Comparison of ENCODE assay signal across 23 cellular contexts in the genomic region with DNA sequence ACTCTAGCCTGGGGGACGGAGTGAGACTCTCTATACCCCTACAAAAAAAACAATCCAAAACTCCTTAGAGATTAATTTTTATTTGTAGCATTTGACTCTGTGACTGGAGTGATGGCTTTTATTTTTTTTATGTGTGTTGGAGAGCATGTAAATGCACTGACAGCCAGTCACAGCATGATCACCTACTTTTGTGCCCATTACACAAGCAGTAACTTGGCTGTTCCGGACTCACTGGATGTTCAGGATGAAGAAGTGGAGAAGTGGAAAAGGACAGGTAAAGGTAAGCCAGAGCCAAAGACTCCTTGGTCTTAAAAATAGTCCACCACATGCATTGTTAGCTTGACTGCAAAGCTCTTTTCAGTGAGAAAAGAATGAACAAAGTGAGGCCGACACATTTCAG.
A peak's percentile ranks its signal among the peaks of the same experiment; 100 is the strongest.
DNase-seq lines count a peak whose midpoint lies in the region; ATAC-seq, FAIRE-seq and TF ChIP-seq lines count a peak whose summit lies in the region.
"Had no signal": no experiment of that assay in that cellular context is flagged by ENCODE, and none has a peak within 500 bp of the region (broad histone marks: within the 10 kb centered on the region; RNA-seq: fewer than 3 reads in every experiment).

No MANE protein-coding gene starts in this region.

- BruUV-seq in mammary epithelial cell (replicated peaks; lab: Mats Ljungman, UMichigan) (no TSS peak), MCF 10A (replicated peaks; lab: Mats Ljungman, UMichigan) (no TSS peak), endothelial cell of umbilical vein (replicated peaks; lab: Mats Ljungman, UMichigan) (no TSS peak)

- no peak for TF ChIP-seq POLR2A in endothelial cell of umbilical vein (IDR thresholded peaks at IDR 0.05; ENCODE audit: low read depth, low read length)

- H3K9me3 Mint-ChIP-seq in MCF 10A (ENCODE audit: unreplicated experiment) (peaks cover 14% of the 10 kb centered on the region), nephron progenitor cell (peaks cover 34% of the 10 kb centered on the region)

- H3K36me3 ChIP-seq in mammary epithelial cell (ENCODE audit: insufficient read depth, low read length): no peaks in the 10 kb centered on the region
- no peaks in the 10 kb centered on the region for H3K36me3 ChIP-seq in endothelial cell of umbilical vein (ENCODE audit: control insufficient read depth in 2 of 2, extremely low read depth in 1 of 2, insufficient read depth in 2 of 2, low read length in 2 of 2)

- H3K36me3 Mint-ChIP-seq in MCF 10A (ENCODE audit: insufficient read depth, unreplicated experiment) (no peaks in the 10 kb centered on the region), nephron progenitor cell (ENCODE audit: low read depth) (peaks cover 23% of the 10 kb centered on the region)

- peaks cover under 1% of the 10 kb centered on the region for H3K4me1 Mint-ChIP-seq in MCF 10A (ENCODE audit: insufficient read depth, unreplicated experiment)
- H3K4me1 Mint-ChIP-seq in nephron progenitor cell: peaks cover 48% of the 10 kb centered on the region

- DNase-seq in mammary epithelial cell (no peak), MCF 10A (ENCODE audit: unreplicated experiment) (no peak), endothelial cell of umbilical vein (ENCODE audit: low read depth, low spot score) (no peak), nephron progenitor cell (no peak), GM19239 (ENCODE audit: insufficient read length, low spot score) (no peak), omental fat pad (ENCODE audit: low spot score) (no peak), SHP77 (lab: John Stamatoyannopoulos, UW) (no peak)
- DNase-seq: activated CD4-positive, alpha-beta T cell treated with anti-CD3 and anti-CD28 coated beads for 48 hours; activated naive CD4-positive, alpha-beta T cell; activated T-cell treated with anti-CD3 and anti-CD28 coated beads, Interleukin-2, amount 50 U/mL, for 48 hours; CD8-positive, alpha-beta T cell; DMS 273 treated with DMSO at 0.1 percent for 48 hours; glutamatergic neuron; GM23248; NCI-H187; NCI-H774; spleen; stimulated activated CD4-positive, alpha-beta T cell treated with anti-CD3 and anti-CD28 coated beads, Interleukin-4, amount 100 ng/mL, for 4 hours; stimulated activated naive CD4-positive, alpha-beta T cell had no signal

- H3K27ac Mint-ChIP-seq in MCF 10A (ENCODE audit: low read depth, unreplicated experiment) (no peak overlapping the region), nephron progenitor cell (peak overlapping the region; percentile 98)
- H3K27ac Mint-ChIP-seq: CD8-positive, alpha-beta T cell; dendritic cell treated with granulocyte-macrophage colony-stimulating factor and Interleukin-4, amounts not matched to agents 40 ng/mL and 50 ng/mL, for 4 days had no signal

- H3K4me3 Mint-ChIP-seq in MCF 10A (ENCODE audit: unreplicated experiment) (no peak overlapping the region), nephron progenitor cell (no peak overlapping the region)
- H3K4me3 Mint-ChIP-seq: CD8-positive, alpha-beta T cell; dendritic cell treated with granulocyte-macrophage colony-stimulating factor and Interleukin-4, amounts not matched to agents 40 ng/mL and 50 ng/mL, for 4 days had no signal

- 87% methylated on average over 3 of the region's 3 CpGs for WGBS in mammary epithelial cell (ENCODE audit: low coverage, missing lambda C conversion rate)

- H3K9me3 ChIP-seq in mammary epithelial cell (replicated peaks; ENCODE audit: insufficient read depth, low read length): no peaks in the 10 kb centered on the region
- no peaks in the 10 kb centered on the region for H3K9me3 ChIP-seq in endothelial cell of umbilical vein (replicated peaks; ENCODE audit: control insufficient read depth, insufficient read depth, low read length)

- ATAC-seq in HG03280 (IDR thresholded peaks at IDR 0.05; ENCODE audit: unreplicated experiment) (no peak), omental fat pad (ENCODE audit: low FRiP score) (no peak)
- ATAC-seq: CD8-positive, alpha-beta T cell had no signal

- no peaks in the 10 kb centered on the region for H3K27me3 Mint-ChIP-seq in MCF 10A (ENCODE audit: insufficient read depth, unreplicated experiment)
- peaks cover 12% of the 10 kb centered on the region for H3K27me3 Mint-ChIP-seq in nephron progenitor cell (ENCODE audit: low read depth, poor library complexity)

- H3K4me3 ChIP-seq in mammary epithelial cell (replicated peaks in 1 of 3; ENCODE audit: insufficient read depth in 1 of 3, low read depth in 2 of 3, low read length in 3 of 3) (no peak overlapping the region), endothelial cell of umbilical vein (replicated peaks in 1 of 3; ENCODE audit: insufficient read depth in 1 of 3, low read depth in 1 of 3, low read length in 3 of 3) (peak overlapping the region in 1 of 3 experiments; percentile 2)
- H3K4me3 ChIP-seq: GM23248 had no signal

- no peaks in the 10 kb centered on the region for H4K20me1 ChIP-seq in mammary epithelial cell (ENCODE audit: insufficient read depth, low read length)
- no peaks in the 10 kb centered on the region for H4K20me1 ChIP-seq in endothelial cell of umbilical vein (replicated peaks; ENCODE audit: control insufficient read depth, extremely low read depth, insufficient read depth, low read length)

- FAIRE-seq in endothelial cell of umbilical vein (lab: Jason Lieb, UNC): no peak
- no peak for FAIRE-seq in GM19239 (lab: Jason Lieb, UNC)
- FAIRE-seq: keratinocyte had no signal

- POLR2A ChIA-PET in MCF 10A (lab: Yijun Ruan, JAX): interaction anchor here (0.7 kb wide), 1 partner anchor 23 kb away, joined by 3 read pairs; no protein-coding TSS in a partner anchor
- POLR2A ChIA-PET in endothelial cell of umbilical vein (lab: Charles Lee): interaction anchor here (0.6 to 1.0 kb wide), 2 partner anchors 10 to 167 kb away, joined by 6 to 7 read pairs; no protein-coding TSS in a partner anchor

- CTCF ChIA-PET in mammary epithelial cell (lab: Charles Lee; ENCODE audit: low non-redundant PET) (no interaction called here), MCF 10A (lab: Yijun Ruan, JAX) (interaction anchor here (0.6 to 0.7 kb wide), 2 partner anchors 96 to 222 kb away, joined by 3 read pairs; no protein-coding TSS in a partner anchor), endothelial cell of umbilical vein (lab: Charles Lee) (interaction anchor here (1.1 to 2.7 kb wide), 2 partner anchors 11 to 279 kb away, joined by 4 to 15 read pairs; no protein-coding TSS in a partner anchor)

- peak overlapping the region; percentile 46 for H2AFZ ChIP-seq in mammary epithelial cell (ENCODE audit: low read depth, low read length)
- H2AFZ ChIP-seq in endothelial cell of umbilical vein (ENCODE audit: low read depth, low read length): no peak overlapping the region
- H2AFZ ChIP-seq: GM23248 had no signal

- TF ChIP-seq CTCF in mammary epithelial cell (conservative IDR thresholded peaks at IDR 0.05 in 1 of 2, IDR thresholded peaks at IDR 0.05 in 1 of 2; ENCODE audit: extremely low read depth in 1 of 2, insufficient read depth in 1 of 2, low read depth in 1 of 2, low read length in 2 of 2): no peak
- TF ChIP-seq CTCF in MCF 10A (IDR thresholded peaks at IDR 0.05; ENCODE audit: unreplicated experiment): no peak
- no peak for TF ChIP-seq CTCF in endothelial cell of umbilical vein (IDR thresholded peaks at IDR 0.05; ENCODE audit: extremely low read depth in 1 of 2, insufficient read depth in 1 of 2, low read depth in 1 of 2, low read length in 2 of 2)
- no peak for TF ChIP-seq CTCF in nephron progenitor cell (IDR thresholded peaks at IDR 0.05)
- no peak for TF ChIP-seq CTCF in omental fat pad (IDR thresholded peaks at IDR 0.05)

- H3K79me2 ChIP-seq in mammary epithelial cell (ENCODE audit: insufficient read depth, low read length) (no peaks in the 10 kb centered on the region), endothelial cell of umbilical vein (ENCODE audit: control insufficient read depth, insufficient read depth, low read length) (no peaks in the 10 kb centered on the region)

- H3K9me1 ChIP-seq in endothelial cell of umbilical vein (replicated peaks; ENCODE audit: control insufficient read depth, extremely low read depth, insufficient read depth, low read length): no peaks in the 10 kb centered on the region

- H3K27me3 ChIP-seq in mammary epithelial cell (ENCODE audit: insufficient read depth, low read length) (no peaks in the 10 kb centered on the region), endothelial cell of umbilical vein (ENCODE audit: control insufficient read depth in 2 of 2, insufficient read depth in 2 of 2, low read length in 2 of 2) (no peaks in the 10 kb centered on the region)
- H3K27me3 ChIP-seq: spleen had no signal

- no peak overlapping the region for H3K9ac ChIP-seq in mammary epithelial cell (ENCODE audit: insufficient read depth, low read length)
- peak overlapping the region; percentile 1 for H3K9ac ChIP-seq in endothelial cell of umbilical vein (replicated peaks; ENCODE audit: extremely low read depth, insufficient read depth, low read length)
- H3K9ac ChIP-seq: GM23248 had no signal

- H3K4me2 ChIP-seq in mammary epithelial cell (ENCODE audit: insufficient read depth, low read depth, low read length) (no peak overlapping the region), endothelial cell of umbilical vein (ENCODE audit: insufficient read depth, low read length) (peak overlapping the region; percentile 21)

- in situ Hi-C loops in mammary epithelial cell (cut with MboI; ENCODE audit: low sequenced_read_pairs in 2 of 2): no loop called here

- dilution Hi-C loops in mammary epithelial cell (cut with HindIII; ENCODE audit: low sequenced_read_pairs): no loop called here
- dilution Hi-C loops in endothelial cell of umbilical vein (cut with MboI; ENCODE audit: extremely low pct_ligation_motif_present, low sequenced_read_pairs): no loop called here

- H3K27ac ChIP-seq in mammary epithelial cell (ENCODE audit: insufficient read depth, low read depth, low read length) (no peak overlapping the region), endothelial cell of umbilical vein (ENCODE audit: insufficient read depth, low read depth, low read length) (peak overlapping the region; percentile 4)
- H3K27ac ChIP-seq: 22Rv1, GM23248, spleen had no signal

- intact Hi-C loops in mammary epithelial cell (cut with micrococcal nuclease): no loop called here
- intact Hi-C loops in MCF 10A (cut with micrococcal nuclease): no loop called here
- intact Hi-C loops in endothelial cell of umbilical vein (cut with micrococcal nuclease): loop anchor here (2.0 kb wide), 1 partner anchor 70 kb away; no protein-coding TSS in a partner anchor

- no peaks in the 10 kb centered on the region for H3K4me1 ChIP-seq in mammary epithelial cell (ENCODE audit: insufficient read depth, low read length)
- peaks cover 17% of the 10 kb centered on the region for H3K4me1 ChIP-seq in endothelial cell of umbilical vein (ENCODE audit: control insufficient read depth, extremely low read depth, insufficient read depth, low read length)

TF ChIP-seq in endothelial cell of umbilical vein, 7 proteins besides CTCF, POLR2A, EP300 and RAD21 (continues in another document):
- TF ChIP-seq, protein P1, sequence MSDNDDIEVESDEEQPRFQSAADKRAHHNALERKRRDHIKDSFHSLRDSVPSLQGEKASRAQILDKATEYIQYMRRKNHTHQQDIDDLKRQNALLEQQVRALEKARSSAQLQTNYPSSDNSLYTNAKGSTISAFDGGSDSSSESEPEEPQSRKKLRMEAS (IDR thresholded peaks at IDR 0.05; ENCODE audit: insufficient read depth, insufficient read length): no peak
- TF ChIP-seq MYC (IDR thresholded peaks at IDR 0.05; ENCODE audit: low read depth, low read length) (no peak), GATA2 (IDR thresholded peaks at IDR 0.05; ENCODE audit: insufficient read depth, insufficient read length, low read depth, low read length) (no peak)
